In the genomic region with DNA sequence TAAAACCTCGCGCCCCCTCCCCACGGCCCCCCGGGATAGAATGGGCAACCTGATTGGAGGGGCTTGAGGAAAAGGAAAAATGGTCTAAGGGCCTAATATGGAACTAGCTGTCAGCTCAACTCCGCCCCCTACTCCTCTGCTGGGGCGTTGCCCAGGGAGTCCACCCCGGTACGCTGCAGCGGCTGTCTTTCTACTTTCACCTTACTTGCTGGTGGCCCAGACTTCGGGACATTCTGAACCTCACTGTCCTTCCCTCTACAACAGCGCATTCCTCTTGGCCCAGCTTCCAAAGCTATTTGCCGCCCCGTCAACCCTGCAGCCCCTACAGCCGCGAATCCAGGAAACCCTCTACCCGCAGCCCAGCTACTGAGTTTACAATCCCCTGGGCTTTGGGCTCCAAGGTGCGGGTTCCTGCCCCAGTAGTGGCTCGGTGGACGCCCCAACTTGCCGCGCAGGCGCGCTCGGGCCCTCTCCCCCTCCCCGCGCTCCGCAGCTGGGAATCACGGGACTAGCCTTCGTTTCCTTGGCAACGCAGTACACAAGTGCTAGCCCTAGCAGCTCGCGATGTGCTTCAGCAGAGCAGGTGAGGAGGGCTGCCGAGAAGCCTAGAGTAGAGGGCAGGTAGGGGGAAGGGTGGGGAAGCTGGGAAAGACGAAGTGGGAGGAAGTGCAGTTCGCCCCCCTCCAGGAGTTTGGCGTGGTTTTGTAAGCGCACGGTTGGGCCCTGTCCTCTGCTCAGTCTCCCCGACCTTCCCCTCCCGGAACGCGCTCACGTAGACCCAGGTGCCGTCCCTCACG, we compare ENCODE assay signal across 7 cellular contexts. TPM values are rescaled to one million over a fixed set of nuclear protein-coding genes. Genes with fewer than 3 reads are reported as not detected.
DNase-seq lines count a peak whose midpoint lies in the region; ATAC-seq, FAIRE-seq and TF ChIP-seq lines count a peak whose summit lies in the region.

No MANE protein-coding gene starts in this region.

- H3K27ac ChIP-seq in WERI-Rb-1, result no peak overlapping the region

- ATAC-seq in GM18517 (IDR thresholded peaks at IDR 0.05; ENCODE audit: unreplicated experiment), result peak; percentile 87
- ATAC-seq in HG03060 (IDR thresholded peaks at IDR 0.05; ENCODE audit: low read depth, unreplicated experiment), result peak; percentile 42

- H3K27me3 ChIP-seq in WERI-Rb-1 (ENCODE audit: insufficient read depth, low read depth, severe bottlenecking), result no peaks in the 10 kb centered on the region
- H3K27me3 ChIP-seq in bronchial epithelial cell (ENCODE audit: control insufficient read depth, insufficient read depth, low read length), result peaks cover 4% of the 10 kb centered on the region

- no peak for FAIRE-seq in bronchial epithelial cell (lab: Jason Lieb, UNC)

- H3K4me3 ChIP-seq in WERI-Rb-1 (ENCODE audit: low read depth, low read length), result peak overlapping the region; percentile 45
- H3K4me3 ChIP-seq in bronchial epithelial cell (ENCODE audit: low read depth, low read length), result peak overlapping the region; percentile 44

- TF ChIP-seq CTCF in WERI-Rb-1 (IDR thresholded peaks at IDR 0.05; ENCODE audit: low read depth, low read length), result peak; percentile 42; the same call in 1 of the 2 replicates
- peak; percentile 18 for TF ChIP-seq CTCF in bronchial epithelial cell (IDR thresholded peaks at IDR 0.05; ENCODE audit: insufficient read depth, low read length, severe bottlenecking)

- peak; percentile 77 for DNase-seq in NCI-H2107 treated with DMSO at 0.1 percent for 48 hours (lab: John Stamatoyannopoulos, UW; ENCODE audit: unreplicated experiment)
- DNase-seq in WERI-Rb-1, result peak; percentile 82
- DNase-seq in bronchial epithelial cell (ENCODE audit: low read depth), result peak; percentile 59
- peak; percentile 90 for DNase-seq in inferior parietal cortex (ENCODE audit: extremely low spot score)
- peak; percentile 46 for DNase-seq in smooth muscle cell of the brain vasculature (ENCODE audit: low read depth, low spot score)

- no peaks in the 10 kb centered on the region for H3K9me3 ChIP-seq in WERI-Rb-1 (ENCODE audit: severe bottlenecking)

- no peaks in the 10 kb centered on the region for H3K36me3 ChIP-seq in WERI-Rb-1
- H3K36me3 ChIP-seq in bronchial epithelial cell (ENCODE audit: control insufficient read depth, insufficient read depth, low read length), result no peaks in the 10 kb centered on the region

RNA-seq across cellular contexts. Expression of a gene that starts 55.6 kb away (rescaled TPM):
- total RNA-seq in bronchial epithelial cell, result not detected in 2 replicates
